22 cellular contexts compared by ENCODE assay signal in the genomic region with DNA sequence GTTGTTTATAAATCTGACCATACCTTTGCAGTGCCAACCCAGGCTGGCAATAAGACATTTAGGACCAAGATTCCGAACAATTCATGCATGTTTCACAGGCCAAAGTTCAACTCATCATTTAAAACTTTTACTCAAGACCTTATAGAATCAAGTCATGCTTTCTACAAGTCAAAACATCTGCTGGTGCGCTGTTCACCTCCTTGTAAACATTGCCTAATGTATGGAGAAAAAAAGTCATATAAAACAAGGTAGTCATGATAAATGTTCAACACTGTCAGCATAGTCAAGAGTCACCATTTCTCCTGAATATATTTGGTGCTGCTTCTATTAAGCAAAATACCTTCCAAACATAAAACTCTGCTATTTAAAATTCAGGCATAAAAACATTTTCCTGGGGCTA. TPM values are rescaled to one million over a fixed set of nuclear protein-coding genes. Genes with fewer than 3 reads are reported as not detected.
DNase-seq lines count a peak whose midpoint lies in the region; ATAC-seq, FAIRE-seq and TF ChIP-seq lines count a peak whose summit lies in the region.
"Had no signal": no experiment of that assay in that cellular context is flagged by ENCODE, and none has a peak within 500 bp of the region (broad histone marks: within the 10 kb centered on the region; RNA-seq: fewer than 3 reads in every experiment).

No MANE protein-coding gene starts in this region.

- FAIRE-seq in keratinocyte (lab: Jason Lieb, UNC): peak; percentile 71
- FAIRE-seq: GM12878, H1 had no signal

- H3K27me3 ChIP-seq in Loucy (ENCODE audit: insufficient read depth, low read length, poor library complexity, severe bottlenecking) (no peaks in the 10 kb centered on the region), keratinocyte (ENCODE audit: control insufficient read depth, extremely low read depth, insufficient read depth, low read length) (no peaks in the 10 kb centered on the region)
- H3K27me3 ChIP-seq: BLaER1 treated with 17β-estradiol and CSF1 and Interleukin-3, amounts not matched to agents 10 nM and 100 nM had no signal

- H3K4me3 Mint-ChIP-seq in dendritic cell treated with granulocyte-macrophage colony-stimulating factor and Interleukin-4, amounts not matched to agents 40 ng/mL and 50 ng/mL, for 4 days: no peak overlapping the region
- no peak overlapping the region for H3K4me3 Mint-ChIP-seq in endothelial cell (ENCODE audit: unreplicated experiment)
- H3K4me3 Mint-ChIP-seq in natural killer cell treated with Interleukin-12 subunit alpha and Interleukin-12 subunit beta and Interleukin-15 and Interleukin-18, amount 100 ng/mL, for 72 hours: no peak overlapping the region
- H3K4me3 Mint-ChIP-seq: B cell; CD4-positive, CD25-positive, alpha-beta regulatory T cell; CD8-positive, alpha-beta memory T cell had no signal

- no peaks in the 10 kb centered on the region for H3K9me1 ChIP-seq in keratinocyte (ENCODE audit: control insufficient read depth, extremely low read depth, insufficient read depth, low read length)

- DNase-seq in keratinocyte (ENCODE audit: low read depth, low spot score) (no peak), NCI-H2081 treated with DMSO at 0.1 percent for 48 hours (lab: John Stamatoyannopoulos, UW) (no peak), endothelial cell (ENCODE audit: low spot score) (no peak), posterior vena cava (ENCODE audit: low spot score) (no peak)
- DNase-seq in natural killer cell treated with Interleukin-12 subunit alpha and Interleukin-12 subunit beta and Interleukin-15 and Interleukin-18, amount 100 ng/mL, for 72 hours (ENCODE audit: low spot score): no peak
- DNase-seq: CD4-positive, CD25-positive, alpha-beta regulatory T cell; CD8-positive, alpha-beta memory T cell; COR-L47; DMS 273 treated with DMSO at 0.1 percent for 48 hours; DMS53; DND-41; EL had no signal

- H3K9me3 ChIP-seq in Loucy (ENCODE audit: insufficient read depth, low read depth, low read length): no peaks in the 10 kb centered on the region
- H3K9me3 ChIP-seq in keratinocyte (ENCODE audit: control insufficient read depth, low read depth, low read length): no peaks in the 10 kb centered on the region
- H3K9me3 ChIP-seq: HAP-1 had no signal

- H3K9me3 Mint-ChIP-seq in dendritic cell treated with granulocyte-macrophage colony-stimulating factor and Interleukin-4, amounts not matched to agents 40 ng/mL and 50 ng/mL, for 4 days: peaks cover 6% of the 10 kb centered on the region
- no peaks in the 10 kb centered on the region for H3K9me3 Mint-ChIP-seq in endothelial cell (ENCODE audit: unreplicated experiment)
- peaks cover 8% of the 10 kb centered on the region for H3K9me3 Mint-ChIP-seq in natural killer cell treated with Interleukin-12 subunit alpha and Interleukin-12 subunit beta and Interleukin-15 and Interleukin-18, amount 100 ng/mL, for 72 hours

- H3K27me3 Mint-ChIP-seq in dendritic cell treated with granulocyte-macrophage colony-stimulating factor and Interleukin-4, amounts not matched to agents 40 ng/mL and 50 ng/mL, for 4 days: no peaks in the 10 kb centered on the region
- H3K27me3 Mint-ChIP-seq in endothelial cell (ENCODE audit: unreplicated experiment): no peaks in the 10 kb centered on the region
- H3K27me3 Mint-ChIP-seq in natural killer cell treated with Interleukin-12 subunit alpha and Interleukin-12 subunit beta and Interleukin-15 and Interleukin-18, amount 100 ng/mL, for 72 hours: no peaks in the 10 kb centered on the region
- H3K27me3 Mint-ChIP-seq: B cell; CD4-positive, CD25-positive, alpha-beta regulatory T cell had no signal

- H4K20me1 ChIP-seq in Loucy (ENCODE audit: insufficient read depth, low read length, poor library complexity, severe bottlenecking): no peaks in the 10 kb centered on the region
- no peaks in the 10 kb centered on the region for H4K20me1 ChIP-seq in keratinocyte (ENCODE audit: control insufficient read depth, extremely low read depth, insufficient read depth, low read length)
- H4K20me1 ChIP-seq: BLaER1 treated with 17β-estradiol and CSF1 and Interleukin-3, amounts not matched to agents 10 nM and 100 nM had no signal

- H2AFZ ChIP-seq in Loucy (ENCODE audit: low read length): peak overlapping the region; percentile 20; the same call in 1 of the 2 replicates
- no peak overlapping the region for H2AFZ ChIP-seq in keratinocyte (ENCODE audit: control insufficient read depth, low read length)

- TF ChIP-seq CTCF in Loucy (conservative IDR thresholded peaks at IDR 0.05; ENCODE audit: low read length): no peak
- TF ChIP-seq CTCF in keratinocyte (optimal IDR thresholded peaks at IDR 0.05 in 1 of 3, IDR thresholded peaks at IDR 0.05 in 1 of 3, conservative IDR thresholded peaks at IDR 0.05 in 1 of 3; ENCODE audit: extremely low read depth in 1 of 3, insufficient read depth in 2 of 3, low read length in 3 of 3): no peak
- no peak for TF ChIP-seq CTCF in endothelial cell (IDR thresholded peaks at IDR 0.05; ENCODE audit: unreplicated experiment)

- H3K36me3 Mint-ChIP-seq in dendritic cell treated with granulocyte-macrophage colony-stimulating factor and Interleukin-4, amounts not matched to agents 40 ng/mL and 50 ng/mL, for 4 days (ENCODE audit: low read depth): no peaks in the 10 kb centered on the region
- no peaks in the 10 kb centered on the region for H3K36me3 Mint-ChIP-seq in endothelial cell (ENCODE audit: low read depth, unreplicated experiment)
- peaks cover 14% of the 10 kb centered on the region for H3K36me3 Mint-ChIP-seq in natural killer cell treated with Interleukin-12 subunit alpha and Interleukin-12 subunit beta and Interleukin-15 and Interleukin-18, amount 100 ng/mL, for 72 hours

- no peaks in the 10 kb centered on the region for H3F3A ChIP-seq in Loucy (ENCODE audit: low read depth)

- H3K36me3 ChIP-seq in Loucy (ENCODE audit: insufficient read depth, low read length) (no peaks in the 10 kb centered on the region), keratinocyte (ENCODE audit: control insufficient read depth in 2 of 2, extremely low read depth in 1 of 2, insufficient read depth in 2 of 2, low read length in 2 of 2) (no peaks in the 10 kb centered on the region)
- H3K36me3 ChIP-seq: BLaER1 treated with 17β-estradiol and CSF1 and Interleukin-3, amounts not matched to agents 10 nM and 100 nM; HAP-1 had no signal

- intact Hi-C loops in dendritic cell treated with granulocyte-macrophage colony-stimulating factor and Interleukin-4, amounts not matched to agents 40 ng/mL and 50 ng/mL, for 4 days (cut with micrococcal nuclease): loop anchor here (5.0 kb wide), 1 partner anchor 41 kb away; a partner anchor contains a TSS
- intact Hi-C loops in posterior vena cava (cut with DNase I): no loop called here

- no peaks in the 10 kb centered on the region for H3K79me2 ChIP-seq in Loucy (ENCODE audit: insufficient read depth, low read length)
- H3K79me2 ChIP-seq in keratinocyte (ENCODE audit: control insufficient read depth, insufficient read depth, low read length): no peaks in the 10 kb centered on the region

- H3K4me2 ChIP-seq in Loucy (ENCODE audit: low read depth, low read length, poor library complexity, severe bottlenecking) (no peak overlapping the region), keratinocyte (ENCODE audit: control insufficient read depth, extremely low read depth, insufficient read depth, low read depth, low read length) (no peak overlapping the region)

- dilution Hi-C loops in keratinocyte (cut with MboI; ENCODE audit: extremely low pct_ligation_motif_present, low sequenced_read_pairs): no loop called here

- H3K27ac ChIP-seq in keratinocyte (ENCODE audit: control insufficient read depth, insufficient read depth, low read length): no peak overlapping the region
- H3K27ac ChIP-seq: BLaER1 treated with 17β-estradiol and CSF1 and Interleukin-3, amounts not matched to agents 10 nM and 100 nM; HL-60 had no signal

- H3K9me2 ChIP-seq in Loucy (replicated peaks; ENCODE audit: low read depth, low read length): no peaks in the 10 kb centered on the region

- H3K27ac Mint-ChIP-seq in dendritic cell treated with granulocyte-macrophage colony-stimulating factor and Interleukin-4, amounts not matched to agents 40 ng/mL and 50 ng/mL, for 4 days: peak overlapping the region; percentile 4
- no peak overlapping the region for H3K27ac Mint-ChIP-seq in endothelial cell (ENCODE audit: unreplicated experiment)
- no peak overlapping the region for H3K27ac Mint-ChIP-seq in natural killer cell treated with Interleukin-12 subunit alpha and Interleukin-12 subunit beta and Interleukin-15 and Interleukin-18, amount 100 ng/mL, for 72 hours
- H3K27ac Mint-ChIP-seq: B cell; CD4-positive, CD25-positive, alpha-beta regulatory T cell; CD8-positive, alpha-beta memory T cell had no signal

- no peak overlapping the region for H3K9ac ChIP-seq in Loucy (ENCODE audit: low read depth, low read length, poor library complexity, severe bottlenecking)
- no peak overlapping the region for H3K9ac ChIP-seq in keratinocyte (ENCODE audit: control insufficient read depth, extremely low read depth, insufficient read depth, low read length)
- H3K9ac ChIP-seq: BLaER1 treated with 17β-estradiol and CSF1 and Interleukin-3, amounts not matched to agents 10 nM and 100 nM had no signal

- H3K4me3 ChIP-seq in Loucy (ENCODE audit: low read length, poor library complexity, severe bottlenecking) (no peak overlapping the region), keratinocyte (ENCODE audit: control insufficient read depth in 2 of 3, extremely low read depth in 1 of 3, insufficient read depth in 2 of 3, low read depth in 1 of 3, low read length in 3 of 3) (no peak overlapping the region)
- H3K4me3 ChIP-seq: BLaER1 treated with 17β-estradiol and CSF1 and Interleukin-3, amounts not matched to agents 10 nM and 100 nM; GM12878; HAP-1 had no signal

- ATAC-seq in natural killer cell treated with Interleukin-12 subunit alpha and Interleukin-12 subunit beta and Interleukin-15 and Interleukin-18, amount 100 ng/mL, for 72 hours: no peak

- peaks cover 42% of the 10 kb centered on the region for H3K4me1 Mint-ChIP-seq in dendritic cell treated with granulocyte-macrophage colony-stimulating factor and Interleukin-4, amounts not matched to agents 40 ng/mL and 50 ng/mL, for 4 days (ENCODE audit: low read depth)
- no peaks in the 10 kb centered on the region for H3K4me1 Mint-ChIP-seq in endothelial cell (ENCODE audit: unreplicated experiment)
- H3K4me1 Mint-ChIP-seq in natural killer cell treated with Interleukin-12 subunit alpha and Interleukin-12 subunit beta and Interleukin-15 and Interleukin-18, amount 100 ng/mL, for 72 hours (ENCODE audit: low read depth in 2 of 2): peaks cover 12 to 13% of the 10 kb centered on the region in 2 donors
- H3K4me1 Mint-ChIP-seq: B cell had no signal

- H3K4me1 ChIP-seq in Loucy (ENCODE audit: insufficient read depth, low read length, poor library complexity, severe bottlenecking) (peaks cover 9% of the 10 kb centered on the region), keratinocyte (ENCODE audit: control insufficient read depth, extremely low read depth, insufficient read depth, low read length) (no peaks in the 10 kb centered on the region)
- H3K4me1 ChIP-seq: HAP-1 had no signal

RNA-seq across cellular contexts. Expression of a gene that starts 42.1 kb away (rescaled TPM):
- polyA plus RNA-seq in keratinocyte: 7.7 to 19.4 TPM (median 13.4 TPM) in 3 replicates
- polyA plus RNA-seq in keratinocyte (2011; ENCODE audit: low read depth): 21.0 TPM
- polyA plus RNA-seq in keratinocyte (2011; cell fraction: cytosol; rRNA removed): 10.3 and 22.8 TPM in 2 replicates
- 32.8 and 37.0 TPM in 2 replicates for polyA plus RNA-seq in keratinocyte (2011; cell fraction: nucleus; rRNA removed)
- 22.8 and 26.4 TPM in 2 replicates for polyA plus RNA-seq in keratinocyte (2012; ENCODE audit: low replicate concordance)
- polyA minus RNA-seq in keratinocyte: 13.9 to 50.5 TPM (median 20.1 TPM) in 3 replicates
- 22.3 TPM for polyA minus RNA-seq in keratinocyte (2011; cell fraction: cytosol; rRNA and poly(A)+ RNA removed)
- polyA minus RNA-seq in keratinocyte (2011; cell fraction: nucleus; rRNA and poly(A)+ RNA removed): 41.2 and 94.2 TPM in 2 replicates
- total RNA-seq in endothelial cell (ENCODE audit: unreplicated experiment) (73.9 TPM), posterior vena cava (10 to 100 TPM; 63.3 to 73.9 TPM)
- 10 to 100 TPM; 36.5 to 40.8 TPM for total RNA-seq in natural killer cell treated with Interleukin-12 subunit alpha and Interleukin-12 subunit beta and Interleukin-15 and Interleukin-18, amount 100 ng/mL, for 72 hours
- total RNA-seq: A172, G401 had no signal
